1 cellular context compared by ENCODE assay signal in genomic region chr2:2569306-2569705, GRCh38.
TF ChIP-seq lines count a peak whose summit lies in the region.

No MANE protein-coding gene starts in this region.

TF ChIP-seq in H1, 55 proteins besides CTCF, POLR2A, EP300 and RAD21 (continued from another document):
- TF ChIP-seq CHD7 (IDR thresholded peaks at IDR 0.05; ENCODE audit: insufficient replicate concordance, low read length) (no peak), RFX5 (IDR thresholded peaks at IDR 0.05; ENCODE audit: borderline replicate concordance, low read depth, low read length) (no peak)
